ENCODE assay signal across 8 cellular contexts in the genomic region with DNA sequence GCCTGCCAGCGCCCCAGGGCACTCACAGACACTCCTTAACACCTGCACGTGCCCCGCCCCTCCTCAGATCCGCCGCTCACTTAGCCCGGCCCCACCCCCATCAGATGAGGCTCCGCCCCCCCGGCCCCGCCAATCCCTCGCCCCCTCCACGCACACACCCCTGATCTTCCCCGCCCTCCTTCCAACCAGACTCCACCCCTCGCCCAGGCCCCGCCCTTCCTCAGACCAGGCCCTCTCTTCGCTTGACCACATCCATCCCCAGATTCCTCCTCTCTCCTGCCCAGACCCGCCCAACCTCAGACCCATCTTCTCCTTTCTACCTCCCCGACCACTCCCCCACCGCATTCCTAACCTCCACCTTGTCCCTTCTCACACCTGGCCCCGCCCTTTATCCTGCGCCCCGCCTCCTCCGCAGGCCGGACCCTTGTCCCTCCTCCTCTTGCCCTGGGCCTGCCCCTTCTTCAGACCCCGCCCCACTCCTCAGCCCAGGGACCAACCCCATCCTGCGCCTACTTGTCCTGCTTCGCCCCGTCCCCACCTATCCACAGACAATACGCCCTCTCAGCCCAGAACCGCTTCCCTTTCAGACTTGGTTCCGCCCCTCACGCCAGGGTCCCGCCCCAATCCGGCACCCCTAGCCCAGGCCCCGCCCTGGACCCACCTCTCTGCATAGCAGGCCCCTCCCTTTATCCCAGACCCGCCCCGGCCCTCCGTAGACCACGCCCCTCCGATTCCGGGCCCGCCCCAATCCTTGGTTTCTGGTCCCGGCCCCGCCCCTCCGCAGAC. TPM values are rescaled to one million over a fixed set of nuclear protein-coding genes. Genes with fewer than 3 reads are reported as not detected.
DNase-seq lines count a peak whose midpoint lies in the region; ATAC-seq and FAIRE-seq lines count a peak whose summit lies in the region.

No MANE protein-coding gene starts in this region.

- FAIRE-seq in urothelium cell line (lab: Jason Lieb, UNC) = no peak

- DNase-seq in NCI-H1930 (lab: John Stamatoyannopoulos, UW) = peak; percentile 78 to 81
- peak; percentile 96 for DNase-seq in T1000 (lab: John Stamatoyannopoulos, UW)
- peak; percentile 98 for DNase-seq in astrocyte of the hippocampus (ENCODE audit: low read depth, low spot score)
- peak; percentile 91 to 97 for DNase-seq in hippocampal formation (lab: John Stamatoyannopoulos, UW)
- DNase-seq in renal cortical epithelial cell (ENCODE audit: low read depth) = peak; percentile 89
- DNase-seq in urothelium cell line (ENCODE audit: low spot score) = no peak

- ATAC-seq in GM18502 (IDR thresholded peaks at IDR 0.05; ENCODE audit: poor library complexity, unreplicated experiment) (peak; percentile 88), HG02973 (IDR thresholded peaks at IDR 0.05; ENCODE audit: unreplicated experiment) (peak; percentile 75)

RNA-seq across cellular contexts. Expression of a gene that starts 0.5 kb away (rescaled TPM):
- 2.3 and 13.9 TPM in 2 replicates for total RNA-seq in renal cortical epithelial cell

RNA-seq across cellular contexts. Expression of a gene that starts 23.7 kb away (rescaled TPM):
- total RNA-seq in renal cortical epithelial cell = 0.40 TPM in 1 of 2 replicates, not detected in the other

RNA-seq across cellular contexts. Expression of a gene that starts 29.8 kb away (rescaled TPM):
- 0.30 TPM in 1 of 2 replicates, not detected in the other for total RNA-seq in renal cortical epithelial cell

RNA-seq across cellular contexts. Expression of a gene that starts 47.1 kb away (rescaled TPM):
- 0.17 and 3.2 TPM in 2 replicates for total RNA-seq in renal cortical epithelial cell

RNA-seq across cellular contexts. Expression of a gene that starts 47.8 kb away (rescaled TPM):
- 30.2 and 62.2 TPM in 2 replicates for total RNA-seq in renal cortical epithelial cell
